1 cellular context compared by ENCODE assay signal in the genomic region with DNA sequence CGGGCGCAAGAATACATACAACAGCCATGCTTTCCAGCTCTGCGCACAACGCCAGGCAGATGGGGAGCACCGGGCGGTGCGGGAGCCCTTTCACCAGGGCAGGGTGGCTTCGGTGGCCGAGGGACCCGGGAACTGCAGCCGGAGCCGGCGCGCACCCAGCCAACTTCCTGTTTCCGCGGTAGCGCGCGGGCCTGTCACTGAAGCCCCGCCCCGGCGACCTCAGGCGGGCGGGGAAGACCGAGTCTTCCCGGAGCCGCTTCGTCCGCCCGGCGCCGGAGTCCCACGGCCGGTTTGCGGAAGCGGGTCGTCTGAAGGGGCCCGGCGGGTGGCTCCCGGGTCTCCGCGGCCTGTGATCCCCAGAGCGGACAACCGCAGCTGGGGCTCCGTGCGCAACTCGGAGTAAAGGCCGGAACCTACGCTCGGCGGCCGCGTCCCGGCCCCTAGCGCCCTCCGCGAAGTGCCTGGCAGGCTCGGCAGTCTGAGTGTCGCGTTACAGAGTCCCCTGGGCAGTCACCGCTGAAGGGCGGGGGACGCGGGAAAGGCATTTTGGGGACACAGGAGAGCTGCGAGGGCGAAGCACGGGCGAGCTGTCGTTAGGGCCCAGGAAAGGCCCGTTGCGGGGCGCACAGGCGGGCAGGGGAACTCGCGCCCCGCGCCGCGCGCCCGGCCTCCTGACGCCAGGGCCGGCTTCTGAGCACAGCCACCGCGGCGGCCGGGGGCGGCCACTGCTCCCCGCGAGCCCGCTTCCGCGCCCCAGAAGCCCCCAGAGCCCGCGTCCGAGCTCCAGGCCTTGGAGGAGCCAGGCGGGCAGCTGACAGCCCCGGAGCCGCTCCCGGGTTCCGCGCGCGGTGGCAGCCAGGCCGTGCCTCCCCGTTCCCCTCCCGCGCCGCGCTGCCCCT.
TF ChIP-seq lines count a peak whose summit lies in the region.

A gene with protein sequence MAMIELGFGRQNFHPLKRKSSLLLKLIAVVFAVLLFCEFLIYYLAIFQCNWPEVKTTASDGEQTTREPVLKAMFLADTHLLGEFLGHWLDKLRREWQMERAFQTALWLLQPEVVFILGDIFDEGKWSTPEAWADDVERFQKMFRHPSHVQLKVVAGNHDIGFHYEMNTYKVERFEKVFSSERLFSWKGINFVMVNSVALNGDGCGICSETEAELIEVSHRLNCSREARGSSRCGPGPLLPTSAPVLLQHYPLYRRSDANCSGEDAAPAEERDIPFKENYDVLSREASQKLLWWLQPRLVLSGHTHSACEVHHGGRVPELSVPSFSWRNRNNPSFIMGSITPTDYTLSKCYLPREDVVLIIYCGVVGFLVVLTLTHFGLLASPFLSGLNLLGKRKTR (minus strand): TSS at position 136 of the 899 bp plus-strand sequence. CDS start 11,053 bp downstream, outside the sequence.

TF ChIP-seq in IMR-90, 13 proteins besides CTCF, POLR2A, EP300 and RAD21 (continued from another document):
- TF ChIP-seq SMC3 (IDR thresholded peaks at IDR 0.05; ENCODE audit: low read depth, low read length) (no peak), RFX5 (IDR thresholded peaks at IDR 0.05; ENCODE audit: low read depth, low read length) (no peak), FOS (IDR thresholded peaks at IDR 0.05; ENCODE audit: low read depth, low read length) (no peak), BHLHE40 (IDR thresholded peaks at IDR 0.05; ENCODE audit: low read depth, low read length) (no peak), MXI1 (IDR thresholded peaks at IDR 0.05; ENCODE audit: borderline replicate concordance, low read depth, low read length) (peak; percentile 46; the same call in 1 of the 2 replicates), CEBPB (IDR thresholded peaks at IDR 0.05; ENCODE audit: low read depth, low read length) (no peak), CHD1 (IDR thresholded peaks at IDR 0.05; ENCODE audit: low read depth, low read length) (no peak), MAZ (IDR thresholded peaks at IDR 0.05; ENCODE audit: borderline replicate concordance, low read depth, low read length) (peak; percentile 66; the same call in 1 of the 2 replicates)
- TF ChIP-seq, protein P1, sequence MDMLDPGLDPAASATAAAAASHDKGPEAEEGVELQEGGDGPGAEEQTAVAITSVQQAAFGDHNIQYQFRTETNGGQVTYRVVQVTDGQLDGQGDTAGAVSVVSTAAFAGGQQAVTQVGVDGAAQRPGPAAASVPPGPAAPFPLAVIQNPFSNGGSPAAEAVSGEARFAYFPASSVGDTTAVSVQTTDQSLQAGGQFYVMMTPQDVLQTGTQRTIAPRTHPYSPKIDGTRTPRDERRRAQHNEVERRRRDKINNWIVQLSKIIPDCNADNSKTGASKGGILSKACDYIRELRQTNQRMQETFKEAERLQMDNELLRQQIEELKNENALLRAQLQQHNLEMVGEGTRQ (IDR thresholded peaks at IDR 0.05; ENCODE audit: low read depth, low read length): no peak
- TF ChIP-seq, protein P2, sequence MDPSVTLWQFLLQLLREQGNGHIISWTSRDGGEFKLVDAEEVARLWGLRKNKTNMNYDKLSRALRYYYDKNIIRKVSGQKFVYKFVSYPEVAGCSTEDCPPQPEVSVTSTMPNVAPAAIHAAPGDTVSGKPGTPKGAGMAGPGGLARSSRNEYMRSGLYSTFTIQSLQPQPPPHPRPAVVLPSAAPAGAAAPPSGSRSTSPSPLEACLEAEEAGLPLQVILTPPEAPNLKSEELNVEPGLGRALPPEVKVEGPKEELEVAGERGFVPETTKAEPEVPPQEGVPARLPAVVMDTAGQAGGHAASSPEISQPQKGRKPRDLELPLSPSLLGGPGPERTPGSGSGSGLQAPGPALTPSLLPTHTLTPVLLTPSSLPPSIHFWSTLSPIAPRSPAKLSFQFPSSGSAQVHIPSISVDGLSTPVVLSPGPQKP (IDR thresholded peaks at IDR 0.05; ENCODE audit: borderline replicate concordance, low read depth, low read length): no peak
TF ChIP-seq in IMR-90: peak in this region for 2.
